9 cellular contexts compared by ENCODE assay signal in genomic region chr18:2570772-2571199, GRCh38. TPM values are rescaled to one million over a fixed set of nuclear protein-coding genes. Genes with fewer than 3 reads are reported as not detected.
DNase-seq lines count a peak whose midpoint lies in the region; ATAC-seq, FAIRE-seq and TF ChIP-seq lines count a peak whose summit lies in the region.
"Had no signal": no experiment of that assay in that cellular context is flagged by ENCODE, and none has a peak within 500 bp of the region (broad histone marks: within the 10 kb centered on the region; RNA-seq: fewer than 3 reads in every experiment).

No MANE protein-coding gene starts in this region.

- ATAC-seq in GM19351 (IDR thresholded peaks at IDR 0.05; ENCODE audit: unreplicated experiment) (peak; percentile 49), HG03439 (IDR thresholded peaks at IDR 0.05; ENCODE audit: unreplicated experiment) (peak; percentile 43)

- no peaks in the 10 kb centered on the region for H3K27me3 Mint-ChIP-seq in type B pancreatic cell

- H3K4me1 Mint-ChIP-seq in type B pancreatic cell (ENCODE audit: unreplicated experiment) = peaks cover 33% of the 10 kb centered on the region

- no peak for TF ChIP-seq CTCF in type B pancreatic cell (conservative IDR thresholded peaks at IDR 0.05)

- H3K36me3 ChIP-seq in neuron (ENCODE audit: insufficient read depth, low read length) = peaks cover 11% of the 10 kb centered on the region

- H2AFZ ChIP-seq in neuron (ENCODE audit: low read depth, low read length) = peak overlapping the region; percentile 83

- H3K4me3 ChIP-seq in neuron (ENCODE audit: low read length) = peak overlapping the region; percentile 82

- no peaks in the 10 kb centered on the region for H3K9me3 ChIP-seq in neuron (ENCODE audit: low read length)

- peak overlapping the region; percentile 98 for H3K27ac Mint-ChIP-seq in type B pancreatic cell

- no peak for FAIRE-seq in frontal cortex (lab: Jason Lieb, UNC)
- FAIRE-seq: islet of Langerhans had no signal

- no peaks in the 10 kb centered on the region for H3K36me3 Mint-ChIP-seq in type B pancreatic cell

- no peaks in the 10 kb centered on the region for H3K9me3 Mint-ChIP-seq in type B pancreatic cell

- peaks cover 26% of the 10 kb centered on the region for H3K4me1 ChIP-seq in neuron (ENCODE audit: insufficient read depth, low read length)

- H3K4me3 Mint-ChIP-seq in type B pancreatic cell = peak overlapping the region; percentile 97

- DNase-seq in CMK (ENCODE audit: low read depth) (peak; percentile 24), OCI-M1 (lab: John Stamatoyannopoulos, UW) (peak; percentile 91), frontal cortex (ENCODE audit: low spot score in 2 of 2) (peak; percentile 24 to 64), type B pancreatic cell (ENCODE audit: extremely low spot score, unreplicated experiment) (peak; percentile 75)
- peak; percentile 19 to 59 (median 44) for DNase-seq in activated naive CD4-positive, alpha-beta T cell (lab: John Stamatoyannopoulos, UW)

- no peaks in the 10 kb centered on the region for H3K27me3 ChIP-seq in neuron (ENCODE audit: insufficient read depth, low read length)

RNA-seq across cellular contexts. Expression of gene METTL4, which starts 0.5 kb away (rescaled TPM):
- total RNA-seq in frontal cortex = 16.7 TPM
- 8.4 and 9.8 TPM in 2 replicates for total RNA-seq in type B pancreatic cell (ENCODE audit: low replicate concordance)

RNA-seq across cellular contexts. Expression of gene NDC80, which starts 0.6 kb away (rescaled TPM):
- total RNA-seq in frontal cortex (4.5 TPM), type B pancreatic cell (ENCODE audit: low replicate concordance) (9.1 and 34.3 TPM in 2 replicates)

Comparison
In these comparisons a context has a peak if more than half of its experiments do, and no peak if none do; other contexts are left out.
1. Peak in every context shown above with its lines: DNase-seq, ATAC-seq and H3K4me3 ChIP-seq.
2. DNase-seq: peak in every context shown above with its lines; median percentile 91 in OCI-M1; 75 in type B pancreatic cell; 44 in frontal cortex; 44 in activated naive CD4-positive, alpha-beta T cell; 24 in CMK.